In genomic region chr6:142121342-142121741, GRCh38 we compare ENCODE assay signal across 1 cellular context.
TF ChIP-seq lines count a peak whose summit lies in the region.

No MANE protein-coding gene starts in this region.

TF ChIP-seq in HepG2, 621 proteins besides CTCF, POLR2A, EP300 and RAD21 (continued from another document):
- TF ChIP-seq MED8 (CRISPR knock-in tag; IDR thresholded peaks at IDR 0.05; ENCODE audit: insufficient replicate concordance) (no peak), ATF1 (CRISPR knock-in tag; IDR thresholded peaks at IDR 0.05) (no peak)
